13 cellular contexts compared by ENCODE assay signal in the genomic region with DNA sequence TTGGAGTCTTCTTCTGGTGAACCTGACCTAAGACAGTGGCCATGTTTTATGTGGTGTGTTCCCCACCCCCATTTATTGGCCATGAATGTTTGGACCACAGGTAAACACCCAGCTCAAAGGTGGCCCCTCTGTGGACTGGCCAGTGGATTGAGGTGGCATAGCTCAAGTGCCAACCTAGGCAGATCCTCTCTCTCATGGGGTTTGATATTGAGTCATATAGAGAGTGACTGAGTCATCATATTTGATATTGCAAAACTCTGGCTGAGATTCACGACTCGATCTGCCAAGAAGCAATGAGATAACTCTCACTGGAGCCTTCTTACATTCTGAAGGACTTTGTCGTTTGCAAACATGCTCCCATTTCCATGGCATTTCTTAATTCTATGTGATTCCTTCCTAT. TPM values are rescaled to one million over a fixed set of nuclear protein-coding genes. Genes with fewer than 3 reads are reported as not detected.
DNase-seq lines count a peak whose midpoint lies in the region; ATAC-seq, FAIRE-seq and TF ChIP-seq lines count a peak whose summit lies in the region.
"Had no signal": no experiment of that assay in that cellular context is flagged by ENCODE, and none has a peak within 500 bp of the region (broad histone marks: within the 10 kb centered on the region; RNA-seq: fewer than 3 reads in every experiment).

No MANE protein-coding gene starts in this region.

- no peak for TF ChIP-seq EP300 in stomach (IDR thresholded peaks at IDR 0.05)

- ATAC-seq in left ventricle myocardium superior (peak; percentile 94), HG03108 (IDR thresholded peaks at IDR 0.05; ENCODE audit: unreplicated experiment) (no peak), GM21390 (IDR thresholded peaks at IDR 0.05; ENCODE audit: unreplicated experiment) (no peak)

- TF ChIP-seq CTCF in stomach (IDR thresholded peaks at IDR 0.05) = no peak

- H3K18ac ChIP-seq in neuronal stem cell (ENCODE audit: low read length) = no peak overlapping the region

- TF ChIP-seq POLR2A in H54 (IDR thresholded peaks at IDR 0.05; ENCODE audit: low read depth, low read length) (no peak), stomach (IDR thresholded peaks at IDR 0.05) (no peak)

- H3K9me3 ChIP-seq in stomach (no peaks in the 10 kb centered on the region), neuronal stem cell (replicated peaks in 1 of 2; ENCODE audit: control insufficient read depth in 2 of 2, insufficient read depth in 1 of 2, low read depth in 1 of 2, low read length in 2 of 2) (no peaks in the 10 kb centered on the region)

- H3K27me3 ChIP-seq in stomach (no peaks in the 10 kb centered on the region), neuronal stem cell (ENCODE audit: control insufficient read depth in 3 of 3, insufficient read depth in 3 of 3, low read depth in 1 of 3, low read length in 3 of 3) (peaks cover 0 to 19% (median 0%) of the 10 kb centered on the region in 3 experiments)

- WGBS in stomach, 5 donors = 38 to 71% (median 51%) methylated on average over 3 of the region's 3 CpGs
- no CpG with 5 or more reads among the region's 3 CpGs for WGBS in neuronal stem cell (ENCODE audit: extremely low coverage in 2 of 2, insufficient read length in 2 of 2, insufficient replicate concordance in 1 of 2), 2 donors

- intact Hi-C loops in left ventricle myocardium superior (cut with micrococcal nuclease) (no loop called here), stomach (cut with DNase I; ENCODE audit: low total_unique reads) (no loop called here)

- no peak overlapping the region for H4K91ac ChIP-seq in neuronal stem cell (ENCODE audit: low read depth, low read length, poor library complexity)

- peak overlapping the region in 4 of 5 donors; percentile 65 to 86 (median 71) for H3K27ac ChIP-seq in stomach
- H3K27ac ChIP-seq in neuronal stem cell (replicated peaks; ENCODE audit: low read length) = no peak overlapping the region
- H3K27ac ChIP-seq: KMS-11 had no signal

- H3K79me1 ChIP-seq in neuronal stem cell (ENCODE audit: low read depth, low read length) = no peaks in the 10 kb centered on the region

- no peak overlapping the region for H3K23ac ChIP-seq in neuronal stem cell (ENCODE audit: low read depth, low read length, poor library complexity)

- H3K4me1 ChIP-seq in stomach = peaks cover 0 to 24% (median 5%) of the 10 kb centered on the region in 4 donors
- peaks cover 0 to 1% of the 10 kb centered on the region in 2 donors for H3K4me1 ChIP-seq in neuronal stem cell (ENCODE audit: control insufficient read depth in 2 of 2, insufficient read depth in 1 of 2, low read depth in 1 of 2, low read length in 2 of 2)

- DNase-seq in H54 (ENCODE audit: insufficient read length, low spot score) (peak; percentile 54), amniotic stem cell (lab: John Stamatoyannopoulos, UW) (peak; percentile 39), left ventricle myocardium superior (no peak), stomach (no peak), OCI-M1 (lab: John Stamatoyannopoulos, UW) (no peak), neuronal stem cell (ENCODE audit: low spot score) (no peak)
- DNase-seq: activated naive CD4-positive, alpha-beta T cell treated with anti-CD3 and anti-CD28 coated beads for 36 hours; DMS 273 treated with DMSO at 0.1 percent for 48 hours; nephron progenitor cell had no signal

- no peak overlapping the region for H2AFZ ChIP-seq in neuronal stem cell (ENCODE audit: low read length)

- H3K4me3 ChIP-seq in stomach (no peak overlapping the region), neuronal stem cell (ENCODE audit: low read length in 2 of 2) (no peak overlapping the region)

- H2BK12ac ChIP-seq in neuronal stem cell (ENCODE audit: low read length) = no peak overlapping the region

- FAIRE-seq in H54 (lab: Jason Lieb, UNC) = peak; percentile 55
- FAIRE-seq: frontal cortex had no signal

- no peak overlapping the region for H2AK5ac ChIP-seq in neuronal stem cell (ENCODE audit: low read depth, low read length)

- H3K36me3 ChIP-seq in stomach (no peaks in the 10 kb centered on the region), neuronal stem cell (replicated peaks in 1 of 2; ENCODE audit: control insufficient read depth in 2 of 2, insufficient read depth in 2 of 2, low read length in 2 of 2) (no peaks in the 10 kb centered on the region)

- H3K14ac ChIP-seq in neuronal stem cell (ENCODE audit: low read length) = no peak overlapping the region

- H3K4ac ChIP-seq in neuronal stem cell (ENCODE audit: low read length) = no peak overlapping the region

- no peak overlapping the region for H2BK5ac ChIP-seq in neuronal stem cell (ENCODE audit: low read length)

- no peak overlapping the region for H4K8ac ChIP-seq in neuronal stem cell (ENCODE audit: low read depth, low read length)

- no peak overlapping the region for H3K9ac ChIP-seq in neuronal stem cell (ENCODE audit: low read depth, low read length, poor library complexity)
- H3K9ac ChIP-seq: KMS-11 had no signal

- no peak overlapping the region for H2BK120ac ChIP-seq in neuronal stem cell (ENCODE audit: low read depth, low read length)

- H3K4me2 ChIP-seq in neuronal stem cell (ENCODE audit: insufficient read depth, low read length, poor library complexity, severe bottlenecking) = no peak overlapping the region
- H3K4me2 ChIP-seq: KMS-11 had no signal

- no peak overlapping the region for H2BK15ac ChIP-seq in neuronal stem cell (ENCODE audit: low read length)

RNA-seq across cellular contexts. Expression of a gene that starts 10.5 kb away (rescaled TPM):
- total RNA-seq in left ventricle myocardium superior (0.40 TPM), stomach (under 1 TPM in 1 of 5 donors, not detected in 4; 0.92 TPM)
- polyA plus RNA-seq in stomach = 1 to 10 TPM in 1 of 3 donors, under 1 TPM in 1, not detected in 1; 0.65 to 2.7 TPM
- 0.93 TPM for polyA plus RNA-seq in neuronal stem cell (2013, experiment 1 of 2)
- 0.97 TPM for polyA plus RNA-seq in neuronal stem cell (2013, experiment 2 of 2)
- total RNA-seq: activated naive CD4-positive, alpha-beta T cell treated with anti-CD3 and anti-CD28 coated beads for 36 hours had no signal

Comparison
In these comparisons a context has a peak if more than half of its experiments do, and no peak if none do; other contexts are left out.
1. DNase-seq: peak in H54 (single experiment) and amniotic stem cell (single experiment); none in left ventricle myocardium superior (single experiment), stomach (single experiment), OCI-M1 (single experiment) and neuronal stem cell (single experiment).